8 cellular contexts compared by ENCODE assay signal in the genomic region with DNA sequence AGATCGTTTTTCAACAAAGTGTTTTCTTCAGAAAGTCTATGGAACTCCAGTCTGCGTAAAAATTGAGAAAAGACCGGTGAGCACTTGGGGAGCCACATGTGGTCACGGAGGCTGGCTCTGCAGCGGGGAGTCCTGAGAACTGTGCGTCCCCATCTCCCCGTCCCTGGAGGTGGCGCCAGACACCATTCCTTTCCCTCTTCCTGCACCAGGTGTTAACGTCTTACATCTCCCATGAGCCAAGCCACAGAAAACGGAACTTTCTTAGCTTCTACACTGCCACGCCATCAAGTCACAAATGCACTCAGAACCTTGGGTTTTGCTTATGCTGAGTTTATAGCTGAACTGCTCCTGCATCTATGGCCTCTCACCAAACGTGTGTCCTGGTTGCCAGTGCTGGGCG.
DNase-seq lines count a peak whose midpoint lies in the region; ATAC-seq and TF ChIP-seq lines count a peak whose summit lies in the region.

No MANE protein-coding gene starts in this region.

- intact Hi-C loops in mammary epithelial cell (cut with micrococcal nuclease): loop anchor here (1.0 kb wide), 1 partner anchor 70 kb away; no protein-coding TSS in a partner anchor
- intact Hi-C loops in prostate gland (cut with DNase I): no loop called here

- no peak overlapping the region for H2AFZ ChIP-seq in mammary epithelial cell (ENCODE audit: low read depth, low read length)

- TF ChIP-seq CTCF in mammary epithelial cell (conservative IDR thresholded peaks at IDR 0.05 in 1 of 2, IDR thresholded peaks at IDR 0.05 in 1 of 2; ENCODE audit: extremely low read depth in 1 of 2, insufficient read depth in 1 of 2, low read depth in 1 of 2, low read length in 2 of 2): peak; percentile 49 to 76
- TF ChIP-seq CTCF in prostate gland (IDR thresholded peaks at IDR 0.05): peak in 3 of 4 experiments; percentile 39 to 57 (median 48)

- H4K20me1 ChIP-seq in mammary epithelial cell (ENCODE audit: insufficient read depth, low read length): no peaks in the 10 kb centered on the region

- ATAC-seq in HG03045 (IDR thresholded peaks at IDR 0.05; ENCODE audit: unreplicated experiment): peak; percentile 56

- no peak overlapping the region for H3K4me3 ChIP-seq in mammary epithelial cell (replicated peaks in 1 of 3; ENCODE audit: insufficient read depth in 1 of 3, low read depth in 2 of 3, low read length in 3 of 3)
- no peak overlapping the region for H3K4me3 ChIP-seq in prostate gland

- H3K9me3 ChIP-seq in mammary epithelial cell (replicated peaks; ENCODE audit: insufficient read depth, low read length) (no peaks in the 10 kb centered on the region), prostate gland (no peaks in the 10 kb centered on the region)

- H3K79me2 ChIP-seq in mammary epithelial cell (ENCODE audit: insufficient read depth, low read length): no peaks in the 10 kb centered on the region

- no peak for TF ChIP-seq POLR2A in prostate gland (IDR thresholded peaks at IDR 0.05)

- no peak overlapping the region for H3K27ac ChIP-seq in mammary epithelial cell (ENCODE audit: insufficient read depth, low read depth, low read length)
- H3K27ac ChIP-seq in prostate gland: no peak overlapping the region

- H3K27me3 ChIP-seq in mammary epithelial cell (ENCODE audit: insufficient read depth, low read length) (no peaks in the 10 kb centered on the region), prostate gland (replicated peaks; ENCODE audit: insufficient read depth) (no peaks in the 10 kb centered on the region)

- in situ Hi-C loops in mammary epithelial cell (cut with MboI; ENCODE audit: low sequenced_read_pairs in 2 of 2): loop anchor here in 1 of 2 donors (25.0 kb wide), 1 partner anchor 92 kb away; no protein-coding TSS in a partner anchor

- no peak overlapping the region for H3K9ac ChIP-seq in mammary epithelial cell (ENCODE audit: insufficient read depth, low read length)

- dilution Hi-C loops in mammary epithelial cell (cut with HindIII; ENCODE audit: low sequenced_read_pairs): no loop called here

- peak; percentile 68 for DNase-seq in NCI-H82 (lab: John Stamatoyannopoulos, UW)
- DNase-seq in NCI-H82 treated with DMSO at 0.1 percent for 48 hours (lab: John Stamatoyannopoulos, UW; ENCODE audit: unreplicated experiment): no peak
- peak; percentile 88 for DNase-seq in RPMI8226
- peak; percentile 18 for DNase-seq in mammary epithelial cell
- DNase-seq in prostate gland (ENCODE audit: low spot score): peak; percentile 38
- no peak for DNase-seq in midbrain (lab: John Stamatoyannopoulos, UW)
- DNase-seq in SHP77 treated with DMSO at 0.1 percent for 48 hours (lab: John Stamatoyannopoulos, UW): no peak

- 63% methylated on average over 13 of the region's 13 CpGs for WGBS in mammary epithelial cell (ENCODE audit: low coverage, missing lambda C conversion rate)
- 74% methylated on average over 13 of the region's 13 CpGs for WGBS in prostate gland

- H3K4me1 ChIP-seq in mammary epithelial cell (ENCODE audit: insufficient read depth, low read length): no peaks in the 10 kb centered on the region
- H3K4me1 ChIP-seq in prostate gland (replicated peaks): no peaks in the 10 kb centered on the region

- CTCF ChIA-PET in mammary epithelial cell (lab: Charles Lee; ENCODE audit: low non-redundant PET): interaction anchor here (0.6 to 0.7 kb wide), 2 partner anchors 106 to 200 kb away, joined by 3 to 4 read pairs; no protein-coding TSS in a partner anchor

- no TSS peak for BruUV-seq in mammary epithelial cell (replicated peaks; lab: Mats Ljungman, UMichigan)

- no peaks in the 10 kb centered on the region for H3K36me3 ChIP-seq in mammary epithelial cell (ENCODE audit: insufficient read depth, low read length)
- peaks cover 0 to 5% of the 10 kb centered on the region in 2 donors for H3K36me3 ChIP-seq in prostate gland

- H3K4me2 ChIP-seq in mammary epithelial cell (ENCODE audit: insufficient read depth, low read depth, low read length): no peak overlapping the region

Comparison
In these comparisons a context has a peak if more than half of its experiments do, and no peak if none do; other contexts are left out.
1. DNase-seq: peak in NCI-H82 (single experiment), RPMI8226 (single experiment), mammary epithelial cell (single experiment) and prostate gland (single experiment); none in NCI-H82 treated with DMSO at 0.1 percent for 48 hours (single experiment), midbrain (single experiment) and SHP77 treated with DMSO at 0.1 percent for 48 hours (single experiment).